32 cellular contexts compared by ENCODE assay signal in the genomic region with DNA sequence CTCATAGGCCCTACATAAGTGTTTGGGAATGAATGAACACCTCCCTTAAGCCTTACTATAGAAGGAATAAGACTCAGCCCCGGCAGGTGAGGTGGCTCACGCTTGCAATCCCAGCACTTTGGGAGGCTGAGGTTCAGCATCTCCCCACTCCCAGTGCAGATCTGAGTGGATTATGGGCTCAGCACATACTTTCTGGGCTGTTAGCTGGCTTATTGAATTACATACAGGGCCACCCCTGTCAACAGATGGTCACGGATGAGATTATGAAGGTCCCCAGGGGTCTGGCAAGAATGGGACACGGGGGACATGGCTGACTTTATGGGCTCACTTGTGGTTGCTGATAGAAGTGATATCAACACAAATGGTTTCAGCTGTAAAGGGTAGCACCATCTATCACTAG.
"Had no signal": no experiment of that assay in that cellular context is flagged by ENCODE, and none has a peak within 500 bp of the region (broad histone marks: within the 10 kb centered on the region; RNA-seq: fewer than 3 reads in every experiment).

No MANE protein-coding gene starts in this region.

- H3K4me3 ChIP-seq: adrenal gland, body of pancreas, cardiac muscle cell, colonic mucosa, esophagus squamous epithelium, left lung, lower lobe of right lung, thoracic aorta, upper lobe of right lung had no signal

- H3K9me3 ChIP-seq: adrenal gland, body of pancreas, colonic mucosa, esophagus squamous epithelium, left lung, lower lobe of right lung, thoracic aorta, upper lobe of right lung had no signal

- H3K4me3 Mint-ChIP-seq: activated CD4-positive, alpha-beta memory T cell treated with anti-CD3 and anti-CD28 coated beads for 36 hours; activated CD4-positive, alpha-beta T cell treated with anti-CD3 and anti-CD28 coated beads, Interleukin-2, amount 10 ng/mL, durations not matched to agents 24 days and 14 days; activated naive CD4-positive, alpha-beta T cell treated with anti-CD3 and anti-CD28 coated beads for 36 hours; activated naive CD8-positive, alpha-beta T cell treated with anti-CD3 and anti-CD28 coated beads for 36 hours; activated T-helper 1 cell treated with anti-CD3 and anti-CD28 coated beads, Interleukin-12 subunit alpha, Interleukin-12 subunit beta, Interleukin-2, Interleukin-4 antibody, amounts not matched to agents 30 ng/mL and 10 ng/mL and 1 ng/mL, durations not matched to agents 14 hours and 24 hours and 36 hours; naive thymus-derived CD8-positive, alpha-beta T cell; neural crest cell; stimulated activated effector memory CD8-positive, alpha-beta T cell treated with anti-CD3 and anti-CD28 coated beads, Interleukin-12 subunit alpha, Interleukin-12 subunit beta, amount 100 ng/mL, for 72 hours; stimulated activated naive CD8-positive, alpha-beta T cell treated with anti-CD3 and anti-CD28 coated beads, Interleukin-15, Interleukin-2, amounts not matched to agents 100 ng/mL and 50 ng/mL, for 24 hours had no signal

- H3K27me3 ChIP-seq: adrenal gland, body of pancreas, cardiac muscle cell, colonic mucosa, esophagus squamous epithelium, left lung, upper lobe of right lung had no signal

- H3K4me1 ChIP-seq: adrenal gland, body of pancreas, colonic mucosa, esophagus squamous epithelium, left lung, lower lobe of right lung, upper lobe of right lung had no signal

- H3K27me3 Mint-ChIP-seq: activated CD4-positive, alpha-beta memory T cell treated with anti-CD3 and anti-CD28 coated beads for 36 hours; activated CD4-positive, alpha-beta T cell treated with anti-CD3 and anti-CD28 coated beads, Interleukin-2, amount 10 ng/mL, durations not matched to agents 24 days and 14 days; activated naive CD8-positive, alpha-beta T cell treated with anti-CD3 and anti-CD28 coated beads for 36 hours; naive thymus-derived CD8-positive, alpha-beta T cell; stimulated activated naive CD8-positive, alpha-beta T cell treated with anti-CD3 and anti-CD28 coated beads, Interleukin-15, Interleukin-2, amounts not matched to agents 100 ng/mL and 50 ng/mL, for 24 hours had no signal

- DNase-seq: activated CD4-positive, alpha-beta memory T cell treated with anti-CD3 and anti-CD28 coated beads for 36 hours; activated CD4-positive, alpha-beta T cell treated with anti-CD3 and anti-CD28 coated beads, Interleukin-2, amount 10 ng/mL, durations not matched to agents 24 days and 14 days; activated CD4-positive, CD25-positive, alpha-beta regulatory T cell treated with anti-CD3 and anti-CD28 coated beads, Interleukin-2, amount 50 U/mL, for 72 hours; activated CD8-positive, alpha-beta memory T cell treated with anti-CD3 and anti-CD28 coated beads, Interleukin-2, amount 50 U/mL, for 4 hours; activated effector memory CD4-positive, alpha-beta T cell treated with anti-CD3 and anti-CD28 coated beads, Interleukin-2, amount 50 U/mL, for 16 hours; activated naive CD4-positive, alpha-beta T cell treated with anti-CD3 and anti-CD28 coated beads for 36 hours; activated naive CD8-positive, alpha-beta T cell treated with anti-CD3 and anti-CD28 coated beads for 36 hours; activated T-cell treated with anti-CD3 and anti-CD28 coated beads, Interleukin-2, amount 50 U/mL, for 1 hour; adrenal gland; aorta; body of pancreas; cerebellar nuclear complex; colonic mucosa; effector CD8-positive, alpha-beta T cell; esophagus squamous epithelium; foreskin melanocyte; left lung; lower lobe of right lung; mesenchymal stem cell; naive thymus-derived CD8-positive, alpha-beta T cell; occipital lobe; right cardiac atrium; stimulated activated CD4-positive, alpha-beta T cell treated with anti-CD3 and anti-CD28 coated beads, Interleukin-4, amount 100 ng/mL, for 24 hours; T-helper 9 cell; upper lobe of right lung had no signal

- H3K36me3 Mint-ChIP-seq: activated CD4-positive, alpha-beta memory T cell treated with anti-CD3 and anti-CD28 coated beads for 36 hours; activated naive CD8-positive, alpha-beta T cell treated with anti-CD3 and anti-CD28 coated beads for 36 hours; naive thymus-derived CD8-positive, alpha-beta T cell; stimulated activated effector memory CD8-positive, alpha-beta T cell treated with anti-CD3 and anti-CD28 coated beads, Interleukin-12 subunit alpha, Interleukin-12 subunit beta, amount 100 ng/mL, for 72 hours had no signal

- H3K9me3 Mint-ChIP-seq: activated CD4-positive, alpha-beta memory T cell treated with anti-CD3 and anti-CD28 coated beads for 36 hours; activated CD4-positive, alpha-beta T cell treated with anti-CD3 and anti-CD28 coated beads, Interleukin-2, amount 10 ng/mL, durations not matched to agents 24 days and 14 days; activated naive CD4-positive, alpha-beta T cell treated with anti-CD3 and anti-CD28 coated beads for 36 hours; activated naive CD8-positive, alpha-beta T cell treated with anti-CD3 and anti-CD28 coated beads for 36 hours; activated T-helper 1 cell treated with anti-CD3 and anti-CD28 coated beads, Interleukin-12 subunit alpha, Interleukin-12 subunit beta, Interleukin-2, Interleukin-4 antibody, amounts not matched to agents 30 ng/mL and 10 ng/mL and 1 ng/mL, durations not matched to agents 14 hours and 24 hours and 36 hours; naive thymus-derived CD8-positive, alpha-beta T cell; neural crest cell; stimulated activated effector memory CD8-positive, alpha-beta T cell treated with anti-CD3 and anti-CD28 coated beads, Interleukin-12 subunit alpha, Interleukin-12 subunit beta, amount 100 ng/mL, for 72 hours; stimulated activated naive CD8-positive, alpha-beta T cell treated with anti-CD3 and anti-CD28 coated beads, Interleukin-15, Interleukin-2, amounts not matched to agents 100 ng/mL and 50 ng/mL, for 24 hours had no signal

- H3K4me1 Mint-ChIP-seq: activated CD4-positive, alpha-beta T cell treated with anti-CD3 and anti-CD28 coated beads, Interleukin-2, amount 10 ng/mL, durations not matched to agents 24 days and 14 days; activated naive CD8-positive, alpha-beta T cell treated with anti-CD3 and anti-CD28 coated beads for 36 hours; naive thymus-derived CD8-positive, alpha-beta T cell; stimulated activated effector memory CD8-positive, alpha-beta T cell treated with anti-CD3 and anti-CD28 coated beads, Interleukin-12 subunit alpha, Interleukin-12 subunit beta, amount 100 ng/mL, for 72 hours had no signal

- H3K36me3 ChIP-seq: adrenal gland, cardiac muscle cell, colonic mucosa, esophagus squamous epithelium, left lung, lower lobe of right lung, thoracic aorta, upper lobe of right lung had no signal

- H3K27ac ChIP-seq: adrenal gland, body of pancreas, cardiac muscle cell, colonic mucosa, epithelial cell of prostate, esophagus squamous epithelium, left lung, lower lobe of right lung, thoracic aorta, upper lobe of right lung had no signal

- H3K27ac Mint-ChIP-seq: activated CD4-positive, alpha-beta memory T cell treated with anti-CD3 and anti-CD28 coated beads for 36 hours; activated CD4-positive, alpha-beta T cell treated with anti-CD3 and anti-CD28 coated beads, Interleukin-2, amount 10 ng/mL, durations not matched to agents 24 days and 14 days; activated naive CD4-positive, alpha-beta T cell treated with anti-CD3 and anti-CD28 coated beads for 36 hours; activated naive CD8-positive, alpha-beta T cell treated with anti-CD3 and anti-CD28 coated beads for 36 hours; activated T-helper 1 cell treated with anti-CD3 and anti-CD28 coated beads, Interleukin-12 subunit alpha, Interleukin-12 subunit beta, Interleukin-2, Interleukin-4 antibody, amounts not matched to agents 30 ng/mL and 10 ng/mL and 1 ng/mL, durations not matched to agents 14 hours and 24 hours and 36 hours; stimulated activated effector memory CD8-positive, alpha-beta T cell treated with anti-CD3 and anti-CD28 coated beads, Interleukin-12 subunit alpha, Interleukin-12 subunit beta, amount 100 ng/mL, for 72 hours; stimulated activated naive CD8-positive, alpha-beta T cell treated with anti-CD3 and anti-CD28 coated beads, Interleukin-15, Interleukin-2, amounts not matched to agents 100 ng/mL and 50 ng/mL, for 24 hours had no signal
